24 cellular contexts compared by ENCODE assay signal in the genomic region with DNA sequence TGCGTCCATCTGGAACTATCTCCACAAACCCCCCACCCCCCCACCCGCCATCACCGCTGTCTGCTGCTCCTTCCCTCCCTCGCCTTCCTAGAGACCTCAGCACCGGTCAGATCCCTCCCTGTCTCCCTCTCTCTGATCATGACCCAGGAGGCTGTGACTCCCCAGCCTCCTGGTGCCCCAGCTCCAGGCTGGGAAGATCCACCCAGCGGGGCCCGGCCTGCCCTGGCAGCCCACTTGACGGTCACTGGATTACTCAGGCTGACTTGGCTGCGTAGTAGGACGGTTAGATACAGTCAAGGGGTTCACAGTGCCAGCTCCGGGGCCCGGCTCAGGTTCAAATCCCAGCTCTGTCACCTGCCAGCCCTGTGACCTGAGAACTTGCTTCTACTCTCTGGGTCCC. TPM values are rescaled to one million over a fixed set of nuclear protein-coding genes. Genes with fewer than 3 reads are reported as not detected.
"Had no signal": no experiment of that assay in that cellular context is flagged by ENCODE, and none has a peak within 500 bp of the region (broad histone marks: within the 10 kb centered on the region; RNA-seq: fewer than 3 reads in every experiment).

No MANE protein-coding gene starts in this region.

- DNase-seq: dermis blood vessel endothelial cell; effector CD8-positive, alpha-beta T cell; effector memory CD8-positive, alpha-beta T cell; endodermal cell; erythroblast; esophagus squamous epithelium; foreskin fibroblast; foreskin melanocyte; gastrocnemius medialis; glutamatergic neuron; head of caudate nucleus; heart right ventricle; hippocampal formation; left cardiac atrium; left ventricle myocardium superior; lower lobe of right lung; mesenchymal stem cell; mucosa of descending colon; naive B cell had no signal

- H3K4me3 ChIP-seq: coronary artery, esophagus squamous epithelium, gastrocnemius medialis, heart right ventricle, left lung, lower lobe of right lung, mucosa of descending colon had no signal

- H3K36me3 ChIP-seq: esophagus squamous epithelium, gastrocnemius medialis, left lung, lower lobe of right lung had no signal

- H3K27ac ChIP-seq: coronary artery, epithelial cell of prostate, esophagus squamous epithelium, heart right ventricle, left lung, lower lobe of right lung had no signal

- H3K9me3 ChIP-seq: esophagus squamous epithelium, gastrocnemius medialis, heart right ventricle, left lung, lower lobe of right lung, mucosa of descending colon had no signal

RNA-seq across cellular contexts. Expression of a gene that starts 59.3 kb away (rescaled TPM):
- total RNA-seq: lung microvascular endothelial cell, myocyte had no signal
